Comparison of ENCODE assay signal across 18 cellular contexts in genomic region chr3:117141821-117142220, GRCh38.
"Had no signal": no experiment of that assay in that cellular context is flagged by ENCODE, and none has a peak within 500 bp of the region (broad histone marks: within the 10 kb centered on the region; RNA-seq: fewer than 3 reads in every experiment).

No MANE protein-coding gene starts in this region.

- DNase-seq: activated CD4-positive, alpha-beta memory T cell treated with anti-CD3 and anti-CD28 coated beads for 36 hours; activated CD8-positive, alpha-beta memory T cell treated with anti-CD3 and anti-CD28 coated beads, Interleukin-2, amount 10 ng/mL, durations not matched to agents 7 days and 5 days; activated effector memory CD4-positive, alpha-beta T cell treated with Interleukin-2 at 50 U/mL for 16 hours; activated naive CD4-positive, alpha-beta T cell treated with anti-CD3 and anti-CD28 coated beads, Interleukin-2, amount 50 U/mL, for 16 hours; activated T-cell treated with anti-CD3 and anti-CD28 coated beads, Interleukin-2, amount 50 U/mL, for 24 hours; left lung; mammary epithelial cell; naive B cell; retina; stimulated activated CD4-positive, alpha-beta T cell treated with anti-CD3 and anti-CD28 coated beads, Interleukin-4, amount 100 ng/mL, for 1 hour; stimulated activated naive B cell treated with anti-CD40 and anti-IgM and Interleukin-4, amounts not matched to agents 10 μg/mL and 1 μg/mL and 100 μg/mL, for 72 hours; uterus had no signal

- H3K4me3 ChIP-seq: hepatocyte, left lung, tibial nerve, uterus had no signal

- H3K36me3 ChIP-seq: left lung, tibial nerve, uterus had no signal

- H3K27me3 ChIP-seq: hepatocyte, left lung, tibial nerve, uterus had no signal

- FAIRE-seq: astrocyte, colon, endometrium, keratinocyte had no signal

- H3K4me1 ChIP-seq: left lung, uterus had no signal

- H2AFZ ChIP-seq: hepatocyte had no signal

- ATAC-seq: activated CD8-positive, alpha-beta memory T cell treated with anti-CD3 and anti-CD28 coated beads, Interleukin-2, amount 10 ng/mL, durations not matched to agents 7 days and 5 days; left lung; stimulated activated naive B cell treated with anti-CD40 and anti-IgM and Interleukin-4, amounts not matched to agents 10 μg/mL and 1 μg/mL and 100 μg/mL, for 72 hours had no signal

- H3K27ac ChIP-seq: hepatocyte, left lung, uterus had no signal

- H3K79me2 ChIP-seq: hepatocyte had no signal

- H3K4me2 ChIP-seq: hepatocyte had no signal

- H3K9me3 ChIP-seq: left lung, tibial nerve, uterus had no signal
